In genomic region chr12:106953352-106954260, GRCh38 we compare ENCODE assay signal across 12 cellular contexts. TPM values are rescaled to one million over a fixed set of nuclear protein-coding genes. Genes with fewer than 3 reads are reported as not detected.
A peak's percentile ranks its signal among the peaks of the same experiment; 100 is the strongest.
DNase-seq lines count a peak whose midpoint lies in the region; ATAC-seq, FAIRE-seq and TF ChIP-seq lines count a peak whose summit lies in the region.
"Had no signal": no experiment of that assay in that cellular context is flagged by ENCODE, and none has a peak within 500 bp of the region (broad histone marks: within the 10 kb centered on the region; RNA-seq: fewer than 3 reads in every experiment).

No MANE protein-coding gene starts in this region.

- H3K27ac ChIP-seq in CD8-positive, alpha-beta memory T cell (ENCODE audit: low read depth, low read length) = no peak overlapping the region
- peak overlapping the region; percentile 98 for H3K27ac ChIP-seq in rectal smooth muscle tissue (ENCODE audit: low read depth, low read length)

- H3K4me3 ChIP-seq in CD8-positive, alpha-beta memory T cell (ENCODE audit: low read length) = no peak overlapping the region
- H3K4me3 ChIP-seq in rectal smooth muscle tissue (ENCODE audit: low read length) = no peak overlapping the region
- H3K4me3 ChIP-seq: GM12878 had no signal

- peak overlapping the region in 5 of 8 donors; percentile 5 to 94 (median 55) for H3K27ac Mint-ChIP-seq in CD8-positive, alpha-beta memory T cell
- peak overlapping the region in 3 of 5 experiments; percentile 6 to 75 (median 22) for H3K27ac Mint-ChIP-seq in brain
- H3K27ac Mint-ChIP-seq: activated CD4-positive, alpha-beta T cell treated with anti-CD3 and anti-CD28 coated beads, Interleukin-2, amount 10 ng/mL, durations not matched to agents 7 days and 5 days; activated naive CD8-positive, alpha-beta T cell treated with anti-CD3 and anti-CD28 coated beads, Interleukin-2, amount 10 ng/mL, durations not matched to agents 7 days and 5 days had no signal

- no peaks in the 10 kb centered on the region for H3K9me3 ChIP-seq in CD8-positive, alpha-beta memory T cell (ENCODE audit: low read length)

- ATAC-seq in HG03469 (IDR thresholded peaks at IDR 0.05; ENCODE audit: unreplicated experiment) = no peak
- ATAC-seq: GM12878 had no signal

- no peak for TF ChIP-seq CTCF in brain (conservative IDR thresholded peaks at IDR 0.05)

- no peaks in the 10 kb centered on the region for H3K27me3 Mint-ChIP-seq in CD8-positive, alpha-beta memory T cell
- H3K27me3 Mint-ChIP-seq in brain = peaks cover 16% of the 10 kb centered on the region

- H3K4me3 Mint-ChIP-seq in CD8-positive, alpha-beta memory T cell = peak overlapping the region in 4 of 7 donors; percentile 91 to 99 (median 96)
- peak overlapping the region; percentile 46 to 90 (median 65) for H3K4me3 Mint-ChIP-seq in brain

- peaks cover 0 to 14% (median 0%) of the 10 kb centered on the region in 3 donors for H3K36me3 Mint-ChIP-seq in CD8-positive, alpha-beta memory T cell
- peaks cover 3% of the 10 kb centered on the region for H3K36me3 Mint-ChIP-seq in brain

- H3K9ac ChIP-seq in rectal smooth muscle tissue (ENCODE audit: low read length) = no peak overlapping the region

- no peaks in the 10 kb centered on the region for H3K27me3 ChIP-seq in CD8-positive, alpha-beta memory T cell (ENCODE audit: insufficient read depth, low read length, poor library complexity, severe bottlenecking)
- H3K27me3 ChIP-seq in rectal smooth muscle tissue (ENCODE audit: control insufficient read depth, insufficient read depth, low read length) = no peaks in the 10 kb centered on the region

- CTCF ChIA-PET in CD8-positive, alpha-beta memory T cell (lab: Charles Lee) = interaction anchor here (1.2 kb wide), 1 partner anchor 8 kb away, joined by 3 read pairs; no protein-coding TSS in a partner anchor

- peaks cover 0 to 3% (median 0%) of the 10 kb centered on the region in 5 donors for H3K9me3 Mint-ChIP-seq in CD8-positive, alpha-beta memory T cell
- H3K9me3 Mint-ChIP-seq in brain = peaks cover 7 to 9% (median 7%) of the 10 kb centered on the region in 5 experiments

- POLR2A ChIA-PET in CD8-positive, alpha-beta memory T cell (lab: Charles Lee) = interaction anchor here (1.8 kb wide), 1 partner anchor 140 kb away, joined by 7 read pairs; the partner anchor contains the start of gene CRY1

- peaks cover 18 to 43% (median 38%) of the 10 kb centered on the region in 3 donors for H3K4me1 Mint-ChIP-seq in CD8-positive, alpha-beta memory T cell
- peaks cover 35% of the 10 kb centered on the region for H3K4me1 Mint-ChIP-seq in brain

- H3K4me1 ChIP-seq in CD8-positive, alpha-beta memory T cell (ENCODE audit: insufficient read depth, low read length) = peaks cover 11% of the 10 kb centered on the region
- H3K4me1 ChIP-seq in rectal smooth muscle tissue (ENCODE audit: control insufficient read depth, insufficient read depth, low read length) = no peaks in the 10 kb centered on the region

- no peak for FAIRE-seq in HTR-8/SVneo (lab: Jason Lieb, UNC)
- FAIRE-seq: GM12878 had no signal

- H3K36me3 ChIP-seq in CD8-positive, alpha-beta memory T cell (ENCODE audit: insufficient read depth, low read length) = no peaks in the 10 kb centered on the region
- H3K36me3 ChIP-seq in rectal smooth muscle tissue (ENCODE audit: control insufficient read depth, insufficient read depth, low read length) = no peaks in the 10 kb centered on the region

- DNase-seq in CD8-positive, alpha-beta memory T cell = no peak
- peak; percentile 12 for DNase-seq in HTR-8/SVneo (ENCODE audit: insufficient read length, low spot score)
- DNase-seq in NCI-H146 (lab: John Stamatoyannopoulos, UW) = no peak
- no peak for DNase-seq in activated CD8-positive, alpha-beta memory T cell treated with anti-CD3 and anti-CD28 coated beads, Interleukin-2, amount 50 U/mL, for 48 hours
- no peak for DNase-seq in HuH-7.5 (ENCODE audit: low spot score)
- DNase-seq: activated CD4-positive, alpha-beta T cell treated with anti-CD3 and anti-CD28 coated beads, Interleukin-2, amount 10 ng/mL, durations not matched to agents 7 days and 5 days; activated naive CD8-positive, alpha-beta T cell treated with anti-CD3 and anti-CD28 coated beads, Interleukin-2, amount 10 ng/mL, durations not matched to agents 7 days and 5 days; effector CD8-positive, alpha-beta T cell had no signal

RNA-seq across cellular contexts. Expression of gene TMEM263, which starts 2.1 kb away (rescaled TPM):
- 10 to 100 TPM; 22.7 to 25.3 TPM for total RNA-seq in CD8-positive, alpha-beta memory T cell
- 24.9 TPM for polyA plus RNA-seq in CD8-positive, alpha-beta memory T cell
- 9.7 TPM for polyA plus RNA-seq in brain (ENCODE audit: insufficient read depth, low read depth, low replicate concordance)

RNA-seq across cellular contexts. Expression of gene MTERF2, which starts 33.3 kb away (rescaled TPM):
- total RNA-seq in CD8-positive, alpha-beta memory T cell = 1 to 10 TPM; 4.6 to 4.9 TPM
- 6.4 TPM for polyA plus RNA-seq in CD8-positive, alpha-beta memory T cell
- polyA plus RNA-seq in brain (ENCODE audit: insufficient read depth, low read depth, low replicate concordance) = 5.0 TPM
